9 cellular contexts compared by ENCODE assay signal in the genomic region with DNA sequence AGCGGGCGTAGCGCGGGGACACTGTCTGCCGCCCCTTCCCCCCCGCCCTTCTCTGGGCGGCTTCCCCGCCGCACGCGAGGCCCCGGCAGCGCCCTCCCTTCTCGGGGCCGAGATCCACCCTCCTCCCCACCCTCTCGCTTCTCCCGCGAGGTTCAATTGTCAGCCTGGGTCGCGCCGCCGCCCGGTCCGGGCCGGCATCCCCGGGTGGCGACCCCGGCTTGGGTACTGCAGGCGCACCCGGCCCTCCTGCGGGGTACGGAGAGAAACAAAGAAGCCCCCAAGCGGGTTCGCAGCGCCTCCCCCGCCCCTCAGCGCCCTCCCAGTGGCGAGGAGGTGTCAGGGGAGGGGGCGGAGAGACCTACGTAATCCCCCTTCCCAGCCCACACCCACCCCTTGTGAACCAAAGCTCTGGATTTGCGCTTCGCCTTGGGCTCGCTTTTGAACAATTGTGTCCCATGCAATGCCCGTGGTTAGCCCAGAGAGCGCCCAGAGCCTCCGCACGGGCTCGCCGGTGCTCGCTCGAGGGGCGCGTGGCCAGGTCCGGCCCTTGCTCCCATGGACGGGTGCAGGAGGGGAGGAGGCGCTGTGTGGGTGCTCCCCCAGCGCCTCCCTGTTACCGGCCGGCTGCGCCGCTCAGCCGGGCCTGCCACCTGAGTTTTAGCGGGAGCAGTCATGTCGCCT. TPM values are rescaled to one million over a fixed set of nuclear protein-coding genes. Genes with fewer than 3 reads are reported as not detected.
DNase-seq lines count a peak whose midpoint lies in the region; ATAC-seq and TF ChIP-seq lines count a peak whose summit lies in the region.
"Had no signal": no experiment of that assay in that cellular context is flagged by ENCODE, and none has a peak within 500 bp of the region (broad histone marks: within the 10 kb centered on the region; RNA-seq: fewer than 3 reads in every experiment).

No MANE protein-coding gene starts in this region.

- H3K27me3 ChIP-seq in osteoblast (ENCODE audit: insufficient read depth, low read length) = peaks cover 93% of the 10 kb centered on the region

- H3K9me3 ChIP-seq in osteoblast (ENCODE audit: low read depth, low read length) = no peaks in the 10 kb centered on the region

- no peak overlapping the region for H3K4me3 ChIP-seq in osteoblast (ENCODE audit: insufficient read depth, low read length)

- H3K36me3 ChIP-seq in osteoblast (ENCODE audit: insufficient read depth, low read length) = no peaks in the 10 kb centered on the region

- no peak for TF ChIP-seq CTCF in osteoblast (IDR thresholded peaks at IDR 0.05; ENCODE audit: extremely low read depth, low read depth, low read length)

- H3K79me2 ChIP-seq in osteoblast (ENCODE audit: insufficient read depth, low read length) = no peaks in the 10 kb centered on the region

- H2AFZ ChIP-seq in osteoblast (ENCODE audit: low read length) = no peak overlapping the region

- DNase-seq in D341Med (ENCODE audit: low spot score) = peak; percentile 63
- peak; percentile 37 for DNase-seq in NCI-H345 treated with DMSO at 0.1 percent for 48 hours (lab: John Stamatoyannopoulos, UW; ENCODE audit: unreplicated experiment)
- DNase-seq in osteoblast (ENCODE audit: insufficient read length, low spot score, missing footprints) = peak; percentile 74
- DNase-seq in stimulated activated CD4-positive, alpha-beta T cell treated with anti-CD3 and anti-CD28 coated beads, Interleukin-4, amount 100 ng/mL, for 1 hour = no peak
- DNase-seq in COR-L47 (lab: John Stamatoyannopoulos, UW) = no peak

- H3K4me1 ChIP-seq in osteoblast (ENCODE audit: insufficient read depth, low read length) = no peaks in the 10 kb centered on the region

- ATAC-seq in esophagus mucosa = peak; percentile 71
- ATAC-seq in HG02588 (IDR thresholded peaks at IDR 0.05; ENCODE audit: unreplicated experiment) = no peak
- ATAC-seq in HG02981 (IDR thresholded peaks at IDR 0.05; ENCODE audit: unreplicated experiment) = no peak
- ATAC-seq: HCT116 had no signal

- peaks cover 2% of the 10 kb centered on the region for H4K20me1 ChIP-seq in osteoblast (ENCODE audit: insufficient read depth, low read length)

- H3K27ac ChIP-seq in osteoblast (ENCODE audit: low read depth, low read length) = no peak overlapping the region

- H3K4me2 ChIP-seq in osteoblast (ENCODE audit: insufficient read depth, low read length) = no peak overlapping the region

RNA-seq across cellular contexts. Expression of a gene that starts 0.6 kb away (rescaled TPM):
- total RNA-seq in esophagus mucosa (0.40 TPM), osteoblast (2.9 and 6.5 TPM in 2 replicates)

Comparison
In these comparisons a context has a peak if more than half of its experiments do, and no peak if none do; other contexts are left out.
1. DNase-seq: peak in D341Med (single experiment), NCI-H345 treated with DMSO at 0.1 percent for 48 hours (single experiment) and osteoblast (single experiment); none in stimulated activated CD4-positive, alpha-beta T cell treated with anti-CD3 and anti-CD28 coated beads, Interleukin-4, amount 100 ng/mL, for 1 hour (single experiment) and COR-L47 (single experiment).